ENCODE assay signal across 13 cellular contexts in genomic region chr4:17276821-17277220, GRCh38.
DNase-seq lines count a peak whose midpoint lies in the region; ATAC-seq lines count a peak whose summit lies in the region.
"Had no signal": no experiment of that assay in that cellular context is flagged by ENCODE, and none has a peak within 500 bp of the region (broad histone marks: within the 10 kb centered on the region; RNA-seq: fewer than 3 reads in every experiment).

No MANE protein-coding gene starts in this region.

- no peak overlapping the region for H3K27ac Mint-ChIP-seq in natural killer cell treated with Interleukin-12 subunit alpha and Interleukin-12 subunit beta and Interleukin-15 and Interleukin-18, amount 100 ng/mL, for 72 hours
- H3K27ac Mint-ChIP-seq: activated T-helper 17 cell treated with anti-CD3 and anti-CD28 coated beads, Interleukin-2, amount 50 U/mL, for 72 hours had no signal

- H3K4me1 Mint-ChIP-seq in natural killer cell treated with Interleukin-12 subunit alpha and Interleukin-12 subunit beta and Interleukin-15 and Interleukin-18, amount 100 ng/mL, for 72 hours (ENCODE audit: low read depth in 2 of 2): no peaks in the 10 kb centered on the region
- H3K4me1 Mint-ChIP-seq: activated T-helper 17 cell treated with anti-CD3 and anti-CD28 coated beads, Interleukin-2, amount 50 U/mL, for 72 hours had no signal

- H3K36me3 Mint-ChIP-seq in natural killer cell treated with Interleukin-12 subunit alpha and Interleukin-12 subunit beta and Interleukin-15 and Interleukin-18, amount 100 ng/mL, for 72 hours: no peaks in the 10 kb centered on the region

- H3K27me3 Mint-ChIP-seq in natural killer cell treated with Interleukin-12 subunit alpha and Interleukin-12 subunit beta and Interleukin-15 and Interleukin-18, amount 100 ng/mL, for 72 hours: peaks cover 2 to 5% of the 10 kb centered on the region in 2 donors

- ATAC-seq in Right ventricle myocardium superior (ENCODE audit: poor library complexity) (peak; percentile 65), GM21825 (IDR thresholded peaks at IDR 0.05; ENCODE audit: unreplicated experiment) (no peak)
- no peak for ATAC-seq in natural killer cell treated with Interleukin-12 subunit alpha and Interleukin-12 subunit beta and Interleukin-15 and Interleukin-18, amount 100 ng/mL, for 72 hours
- ATAC-seq: activated CD4-positive, CD25-positive, alpha-beta regulatory T cell treated with anti-CD3 and anti-CD28 coated beads, Interleukin-2, amount 50 U/mL, for 24 hours; activated T-helper 17 cell treated with anti-CD3 and anti-CD28 coated beads, Interleukin-2, amount 50 U/mL, for 72 hours had no signal

- no peaks in the 10 kb centered on the region for H3K9me3 Mint-ChIP-seq in natural killer cell treated with Interleukin-12 subunit alpha and Interleukin-12 subunit beta and Interleukin-15 and Interleukin-18, amount 100 ng/mL, for 72 hours
- H3K9me3 Mint-ChIP-seq: activated T-helper 17 cell treated with anti-CD3 and anti-CD28 coated beads, Interleukin-2, amount 50 U/mL, for 72 hours had no signal

- DNase-seq in ELF-1 (ENCODE audit: low read depth, low spot score) (peak; percentile 20), anterior cingulate cortex (lab: John Stamatoyannopoulos, UW) (peak in 31 of 58 donors; percentile 2 to 70 (median 14)), Right ventricle myocardium superior (peak; percentile 62), posterior cingulate gyrus (peak in 9 of 10 donors; percentile 29 to 91 (median 53)), NCI-H2107 (lab: John Stamatoyannopoulos, UW) (no peak), NCI-H345 treated with DMSO at 0.1 percent for 48 hours (lab: John Stamatoyannopoulos, UW; ENCODE audit: unreplicated experiment) (no peak)
- no peak for DNase-seq in natural killer cell treated with Interleukin-12 subunit alpha and Interleukin-12 subunit beta and Interleukin-15 and Interleukin-18, amount 100 ng/mL, for 72 hours (ENCODE audit: low spot score)
- DNase-seq: central memory CD4-positive, alpha-beta T cell; NCI-H1417; SIG-M5 had no signal

- intact Hi-C loops in Right ventricle myocardium superior (cut with DNase I) (no loop called here), posterior cingulate gyrus (cut with DNase I) (no loop called here)

- no peak overlapping the region for H3K4me3 Mint-ChIP-seq in natural killer cell treated with Interleukin-12 subunit alpha and Interleukin-12 subunit beta and Interleukin-15 and Interleukin-18, amount 100 ng/mL, for 72 hours
- H3K4me3 Mint-ChIP-seq: activated T-helper 17 cell treated with anti-CD3 and anti-CD28 coated beads, Interleukin-2, amount 50 U/mL, for 72 hours had no signal

Comparison
In these comparisons a context has a peak if more than half of its experiments do, and no peak if none do; other contexts are left out.
1. DNase-seq: peak in ELF-1 (single experiment), anterior cingulate cortex (31 of 58), Right ventricle myocardium superior (single experiment) and posterior cingulate gyrus (9 of 10); none in NCI-H2107 (single experiment), natural killer cell treated with Interleukin-12 subunit alpha and Interleukin-12 subunit beta and Interleukin-15 and Interleukin-18, amount 100 ng/mL, for 72 hours (single experiment) and NCI-H345 treated with DMSO at 0.1 percent for 48 hours (single experiment).